In the genomic region with DNA sequence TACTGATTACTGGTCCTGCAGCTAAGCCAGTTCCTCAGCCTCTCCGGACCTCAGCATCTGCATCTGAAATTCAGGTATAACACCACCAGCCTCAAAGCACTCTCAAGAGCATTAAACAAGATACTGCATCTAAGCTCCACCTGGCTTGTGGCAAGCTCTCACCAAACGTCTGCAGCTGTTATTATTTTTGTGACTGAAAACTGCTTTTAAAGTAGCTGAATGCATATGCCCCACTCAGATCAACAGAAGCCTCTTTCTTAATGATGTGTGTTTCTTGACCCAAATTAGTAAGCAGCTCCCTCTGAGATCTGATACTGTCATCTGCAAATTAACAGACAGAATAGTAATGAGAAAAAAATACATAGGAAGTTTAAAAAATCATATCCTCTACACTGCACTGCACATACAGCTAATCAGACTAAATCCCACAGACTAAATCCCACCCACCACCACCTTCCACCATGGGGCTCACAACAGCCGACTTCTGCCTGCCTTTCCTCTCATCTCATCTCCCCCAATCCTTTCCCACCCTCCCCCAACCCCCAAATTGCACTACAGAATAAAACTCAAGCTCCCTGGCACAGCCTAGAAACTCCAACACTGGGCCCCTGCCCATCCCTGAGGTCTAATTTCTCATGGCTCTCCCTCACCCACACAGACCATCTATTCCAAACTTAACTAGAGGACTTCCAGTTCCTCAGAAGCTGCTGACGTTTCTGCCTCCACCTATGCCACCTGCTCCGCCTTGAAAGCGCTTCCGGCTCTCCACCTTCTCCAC, we compare ENCODE assay signal across 17 cellular contexts. TPM values are rescaled to one million over a fixed set of nuclear protein-coding genes. Genes with fewer than 3 reads are reported as not detected.
"Had no signal": no experiment of that assay in that cellular context is flagged by ENCODE, and none has a peak within 500 bp of the region (broad histone marks: within the 10 kb centered on the region; RNA-seq: fewer than 3 reads in every experiment).

No MANE protein-coding gene starts in this region.

- H3K4me3 ChIP-seq: hepatocyte, lower lobe of right lung, tibial nerve had no signal

- H3K4me1 ChIP-seq: tibial nerve had no signal

- H3K36me3 Mint-ChIP-seq: activated naive CD8-positive, alpha-beta T cell treated with anti-CD3 and anti-CD28 coated beads for 36 hours had no signal

- H3K27ac ChIP-seq: brain microvascular endothelial cell, hepatocyte, lower lobe of right lung, tibial nerve had no signal

- H3K36me3 ChIP-seq: brain microvascular endothelial cell, lower lobe of right lung, tibial nerve had no signal

- H3K4me1 Mint-ChIP-seq: endodermal cell had no signal

- ATAC-seq: activated T-cell treated with anti-CD3 and anti-CD28 coated beads, Interleukin-2, amount 50 U/mL, for 4 hours; lower lobe of right lung; naive thymus-derived CD4-positive, alpha-beta T cell; right cardiac atrium had no signal

- H3K27me3 ChIP-seq: brain microvascular endothelial cell, hepatocyte, tibial nerve had no signal

- H3K27me3 Mint-ChIP-seq: activated B cell treated with CpG ODN at 0.5 μM for 24 hours had no signal

- H3K9me3 ChIP-seq: lower lobe of right lung, tibial nerve had no signal

- H3K27ac Mint-ChIP-seq: activated B cell treated with CpG ODN at 0.5 μM for 24 hours; activated naive CD8-positive, alpha-beta T cell treated with anti-CD3 and anti-CD28 coated beads for 36 hours; endodermal cell had no signal

- H3K4me3 Mint-ChIP-seq: activated B cell treated with CpG ODN at 0.5 μM for 24 hours; activated naive CD8-positive, alpha-beta T cell treated with anti-CD3 and anti-CD28 coated beads for 36 hours; activated T-cell treated with anti-CD3 and anti-CD28 coated beads, Interleukin-2, amount 50 U/mL, for 4 hours; endodermal cell had no signal

- DNase-seq: activated B cell treated with CpG ODN at 0.5 μM for 24 hours; activated CD4-positive, alpha-beta T cell treated with anti-CD3 and anti-CD28 coated beads, Interleukin-2, amount 50 U/mL, for 1 hour; activated effector memory CD4-positive, alpha-beta T cell treated with anti-CD3 and anti-CD28 coated beads, Interleukin-2, amount 50 U/mL, for 16 hours; activated naive CD8-positive, alpha-beta T cell treated with anti-CD3 and anti-CD28 coated beads for 36 hours; activated T-cell treated with anti-CD3 and anti-CD28 coated beads, Interleukin-2, amount 50 U/mL, for 4 hours; brain microvascular endothelial cell; dermis blood vessel endothelial cell; endodermal cell; erythroblast; kidney glomerular epithelial cell; lower lobe of right lung; naive thymus-derived CD4-positive, alpha-beta T cell; nucleus accumbens; right cardiac atrium; small intestine had no signal

- H3K9me3 Mint-ChIP-seq: activated B cell treated with CpG ODN at 0.5 μM for 24 hours; activated naive CD8-positive, alpha-beta T cell treated with anti-CD3 and anti-CD28 coated beads for 36 hours; activated T-cell treated with anti-CD3 and anti-CD28 coated beads, Interleukin-2, amount 50 U/mL, for 4 hours; endodermal cell had no signal

RNA-seq across cellular contexts. Expression of gene TMEM163, which starts 52.9 kb away (rescaled TPM):
- total RNA-seq: activated naive CD8-positive, alpha-beta T cell treated with anti-CD3 and anti-CD28 coated beads for 36 hours; tibial nerve had no signal
